ENCODE assay signal across 14 cellular contexts in the genomic region with DNA sequence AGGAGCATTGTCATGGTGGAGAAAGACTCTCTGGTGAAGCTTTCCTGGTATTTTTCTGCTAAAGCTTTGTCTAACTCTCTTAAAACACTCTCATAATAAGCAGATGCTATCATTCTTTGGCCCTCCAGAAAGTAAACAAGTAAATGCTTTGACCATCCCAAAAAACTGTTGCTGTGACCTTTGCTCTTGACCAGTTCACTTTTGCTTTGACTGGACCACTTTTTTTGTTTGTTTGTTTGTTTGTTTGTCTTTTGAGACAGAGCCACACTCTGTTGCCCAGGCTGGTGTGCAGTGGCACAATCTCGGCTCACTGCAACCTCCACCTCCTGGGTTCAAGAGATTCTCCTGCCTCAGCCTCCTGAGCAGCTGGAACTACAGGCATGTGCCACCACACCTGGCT. TPM values are rescaled to one million over a fixed set of nuclear protein-coding genes. Genes with fewer than 3 reads are reported as not detected.
"Had no signal": no experiment of that assay in that cellular context is flagged by ENCODE, and none has a peak within 500 bp of the region (broad histone marks: within the 10 kb centered on the region; RNA-seq: fewer than 3 reads in every experiment).

No MANE protein-coding gene starts in this region.

RNA-seq across cellular contexts. Expression of gene ADORA3, which starts 44.4 kb away (rescaled TPM):
- total RNA-seq: activated B cell treated with CpG ODN at 0.5 μM for 24 hours; activated CD4-positive, alpha-beta T cell treated with anti-CD3 and anti-CD28 coated beads, Interleukin-2, amount 10 ng/mL, durations not matched to agents 24 days and 14 days; activated CD8-positive, alpha-beta memory T cell treated with anti-CD3 and anti-CD28 coated beads for 36 hours; activated CD8-positive, alpha-beta memory T cell treated with anti-CD3 and anti-CD28 coated beads, Interleukin-2, amount 10 ng/mL, durations not matched to agents 7 days and 5 days; activated CD8-positive, alpha-beta T cell treated with anti-CD3 and anti-CD28 coated beads for 36 hours; T-helper 1 cell treated with Interleukin-12 subunit alpha and Interleukin-12 subunit beta and Interleukin-4 antibody, amounts not matched to agents 30 ng/mL and 1 ng/mL, for 36 hours; T-helper 17 cell had no signal

RNA-seq across cellular contexts. Expression of gene TMIGD3, which starts 44.4 kb away (rescaled TPM):
- total RNA-seq: activated B cell treated with CpG ODN at 0.5 μM for 24 hours; activated CD4-positive, alpha-beta memory T cell treated with anti-CD3 and anti-CD28 coated beads, Interleukin-2, amount 10 ng/mL, durations not matched to agents 7 days and 5 days; activated CD4-positive, alpha-beta T cell treated with anti-CD3 and anti-CD28 coated beads for 36 hours; activated CD4-positive, alpha-beta T cell treated with anti-CD3 and anti-CD28 coated beads, Interleukin-2, amount 10 ng/mL, durations not matched to agents 24 days and 14 days; activated CD4-positive, alpha-beta T cell treated with anti-CD3 and anti-CD28 coated beads, Interleukin-2, amount 10 ng/mL, durations not matched to agents 7 days and 5 days; activated CD8-positive, alpha-beta T cell treated with anti-CD3 and anti-CD28 coated beads for 36 hours; activated CD8-positive, alpha-beta T cell treated with anti-CD3 and anti-CD28 coated beads, Interleukin-2, amount 10 ng/mL, durations not matched to agents 7 days and 5 days; T-cell; T-helper 17 cell; T-helper 2 cell treated with Interferon-gamma antibody and Interleukin-4, amounts not matched to agents 100 ng/mL and 5 ng/mL, for 36 hours; WTC11 had no signal
